Comparison of ENCODE assay signal across 22 cellular contexts in the genomic region with DNA sequence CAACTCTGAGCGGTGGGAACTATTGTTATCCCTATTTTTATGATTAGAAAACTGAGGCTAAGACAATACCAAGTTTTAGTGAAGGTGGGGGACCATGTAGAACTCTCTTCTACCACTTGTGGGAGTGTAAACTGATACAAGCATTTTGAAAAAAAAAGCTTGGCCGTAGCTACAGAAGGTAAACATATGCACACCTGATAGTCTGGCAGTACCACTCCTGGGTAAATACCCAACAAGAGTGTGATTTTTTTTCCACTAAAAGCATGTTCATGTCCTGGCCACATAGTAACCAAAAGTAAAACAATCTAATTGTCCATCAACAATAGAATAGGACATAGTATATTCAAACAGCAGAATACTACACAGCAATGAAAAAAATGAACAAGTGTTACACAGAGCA. TPM values are rescaled to one million over a fixed set of nuclear protein-coding genes. Genes with fewer than 3 reads are reported as not detected.
DNase-seq lines count a peak whose midpoint lies in the region; ATAC-seq, FAIRE-seq and TF ChIP-seq lines count a peak whose summit lies in the region.
"Had no signal": no experiment of that assay in that cellular context is flagged by ENCODE, and none has a peak within 500 bp of the region (broad histone marks: within the 10 kb centered on the region; RNA-seq: fewer than 3 reads in every experiment).

No MANE protein-coding gene starts in this region.

- H3K4me1 ChIP-seq in HEK293 (ENCODE audit: control insufficient read depth, insufficient read depth, low read length) = no peaks in the 10 kb centered on the region
- H3K4me1 ChIP-seq in pancreas = peaks cover 0 to 17% (median 10%) of the 10 kb centered on the region in 3 donors

- H3K36me3 ChIP-seq in HEK293 (ENCODE audit: control insufficient read depth in 2 of 2, insufficient read depth in 1 of 2, low read length in 2 of 2) (no peaks in the 10 kb centered on the region), pancreas (no peaks in the 10 kb centered on the region)
- H3K36me3 ChIP-seq: SJCRH30 had no signal

- FAIRE-seq in pancreas (lab: Jason Lieb, UNC) (no peak), GM12892 (lab: Jason Lieb, UNC) (no peak)
- FAIRE-seq: A549, GM12878, K562, RCC 7860 had no signal

- H3K27ac ChIP-seq in HEK293 (ENCODE audit: extremely low read depth, low read depth, low read length) = no peak overlapping the region
- H3K27ac ChIP-seq in pancreas = peak overlapping the region in 2 of 4 donors; percentile 6 to 31
- H3K27ac ChIP-seq: A549, GM23248, SJCRH30 had no signal

- 40% methylated on average over 2 of the region's 2 CpGs for WGBS in pancreas, 2 donors

- H3K9me3 ChIP-seq in HEK293 (ENCODE audit: control insufficient read depth, insufficient read depth, low read depth, low read length) = no peaks in the 10 kb centered on the region
- no peaks in the 10 kb centered on the region for H3K9me3 ChIP-seq in pancreas
- H3K9me3 ChIP-seq: A549, SJCRH30 had no signal

- no peaks in the 10 kb centered on the region for H3K27me3 ChIP-seq in pancreas
- H3K27me3 ChIP-seq: SJCRH30 had no signal

- TF ChIP-seq CTCF in HEK293 (tag by site-specific recombination; IDR thresholded peaks at IDR 0.05) (no peak), pancreas (IDR thresholded peaks at IDR 0.05) (no peak)

- no peak overlapping the region for H3K4me3 ChIP-seq in HEK293 (ENCODE audit: low read depth, low read length)
- H3K4me3 ChIP-seq in pancreas = no peak overlapping the region
- H3K4me3 ChIP-seq: A549, GM12878, GM23248, K562, SJCRH30 had no signal

- no peak for TF ChIP-seq POLR2A in GM12892 (IDR thresholded peaks at IDR 0.05; ENCODE audit: low read depth, low read length)

- intact Hi-C loops in pancreas (cut with DNase I) = no loop called here

- CTCF ChIA-PET in HEK293 (lab: Yijun Ruan, JAX) = interaction anchor here (0.6 kb wide), 1 partner anchor 134 kb away, joined by 4 read pairs; no protein-coding TSS in a partner anchor

- POLR2A ChIA-PET in HEK293 (lab: Yijun Ruan, JAX) = no interaction called here

- DNase-seq in NCI-H774 (lab: John Stamatoyannopoulos, UW) (peak; percentile 7), left lobe of liver (ENCODE audit: low spot score) (no peak), pancreas (peak in 1 of 6 donors; percentile 36), NCI-H510A (lab: John Stamatoyannopoulos, UW) (no peak), GM12892 (ENCODE audit: insufficient read length) (no peak), NCI-H524 treated with DMSO at 0.1 percent for 48 hours (lab: John Stamatoyannopoulos, UW) (no peak)
- DNase-seq: DMS79 treated with DMSO at 0.1 percent for 48 hours, GM23248, H9, NCI-H1092, NCI-H1436 treated with DMSO at 0.1 percent for 48 hours, NCI-H1930, NCI-H2171 treated with DMSO at 0.1 percent for 48 hours, NCI-H526 treated with DMSO at 0.1 percent for 48 hours, OCI-M1, SJCRH30 had no signal

- ATAC-seq in left lobe of liver = peak; percentile 68
- peak; percentile 69 to 89 (median 86) for ATAC-seq in pancreas
- no peak for ATAC-seq in GM21423 (IDR thresholded peaks at IDR 0.05; ENCODE audit: unreplicated experiment)
- ATAC-seq: A549, GM12878, K562 had no signal

TF ChIP-seq in HEK293, 187 proteins besides CTCF, POLR2A, EP300 and RAD21:
- no peak for TF ChIP-seq ZNF132 (tag by site-specific recombination; IDR thresholded peaks at IDR 0.05; ENCODE audit: borderline replicate concordance)
- TF ChIP-seq ZNF600 (tag by site-specific recombination; IDR thresholded peaks at IDR 0.05) = no peak
- TF ChIP-seq ZNF350 (tag by site-specific recombination; IDR thresholded peaks at IDR 0.05) = no peak
- no peak for TF ChIP-seq ZFP37 (tag by site-specific recombination; IDR thresholded peaks at IDR 0.05)
- TF ChIP-seq ZNF146 (tag by site-specific recombination; IDR thresholded peaks at IDR 0.05) = peak; percentile 17; the same call in 1 of the 2 replicates
- no peak for TF ChIP-seq ZNF843 (tag by site-specific recombination; IDR thresholded peaks at IDR 0.05)

RNA-seq across cellular contexts. Expression of gene SPATA13, which starts 6.5 kb away (rescaled TPM):
- total RNA-seq in left lobe of liver (24.7 TPM), pancreas (10 to 100 TPM; 38.1 to 65.7 (median 53.9) TPM)
- 10 to 100 TPM; 46.0 to 71.2 TPM for polyA plus RNA-seq in pancreas
- polyA plus RNA-seq in GM12892 (2012; ENCODE audit: missing spikeins) = 5.6 TPM
